In genomic region chr17:29570521-29570920, GRCh38 we compare ENCODE assay signal across 10 cellular contexts. TPM values are rescaled to one million over a fixed set of nuclear protein-coding genes. Genes with fewer than 3 reads are reported as not detected.
DNase-seq lines count a peak whose midpoint lies in the region; ATAC-seq and TF ChIP-seq lines count a peak whose summit lies in the region.
"Had no signal": no experiment of that assay in that cellular context is flagged by ENCODE, and none has a peak within 500 bp of the region (broad histone marks: within the 10 kb centered on the region; RNA-seq: fewer than 3 reads in every experiment).

No MANE protein-coding gene starts in this region.

- TSS peak; percentile 48 for BruUV-seq in Calu3 (replicated peaks; lab: Mats Ljungman, UMichigan)

- H3K27ac Mint-ChIP-seq in Calu3 (ENCODE audit: unreplicated experiment): no peak overlapping the region
- H3K27ac Mint-ChIP-seq in T-helper 17 cell: peak overlapping the region; percentile 49

- peaks cover 0 to 39% (median 18%) of the 10 kb centered on the region in 6 donors for H3K36me3 ChIP-seq in spleen

- CTCF ChIA-PET in Calu3 (lab: Charles Lee): interaction anchor here (0.9 kb wide), 1 partner anchor 361 kb away, joined by 3 read pairs; no protein-coding TSS in a partner anchor

- WGBS in spleen, 5 donors: 91 to 98% (median 94%) methylated on average over 7 of the region's 7 CpGs

- TF ChIP-seq POLR2A in spleen (IDR thresholded peaks at IDR 0.05): no peak

- H3K27ac ChIP-seq in spleen (no peak overlapping the region), foreskin keratinocyte (no peak overlapping the region)
- H3K27ac ChIP-seq: esophagus squamous epithelium had no signal

- intact Hi-C loops in Calu3 (cut with micrococcal nuclease; ENCODE audit: unreplicated experiment): no loop called here
- intact Hi-C loops in spleen (cut with DNase I; ENCODE audit: low total_unique reads): no loop called here

- H3K9me3 Mint-ChIP-seq in Calu3 (ENCODE audit: low read depth, unreplicated experiment): no peaks in the 10 kb centered on the region

- H3K36me3 Mint-ChIP-seq in Calu3 (ENCODE audit: insufficient read depth, unreplicated experiment): peaks cover 57% of the 10 kb centered on the region
- peaks cover 2% of the 10 kb centered on the region for H3K36me3 Mint-ChIP-seq in T-helper 17 cell (ENCODE audit: low read depth)

- H3K4me1 Mint-ChIP-seq in Calu3 (ENCODE audit: low read depth, unreplicated experiment) (no peaks in the 10 kb centered on the region), T-helper 17 cell (peaks cover 31% of the 10 kb centered on the region)

- H3K4me1 ChIP-seq in spleen (peaks cover 13 to 82% (median 54%) of the 10 kb centered on the region in 6 donors), foreskin keratinocyte (peaks cover 5% of the 10 kb centered on the region)

- TF ChIP-seq CTCF in Calu3 (IDR thresholded peaks at IDR 0.05; ENCODE audit: unreplicated experiment) (no peak), spleen (IDR thresholded peaks at IDR 0.05 in 8 of 11, conservative IDR thresholded peaks at IDR 0.05 in 3 of 11) (no peak), foreskin keratinocyte (conservative IDR thresholded peaks at IDR 0.05) (no peak)

- H3K27me3 ChIP-seq in spleen (replicated peaks in 1 of 7): peaks cover 0 to 3% (median 0%) of the 10 kb centered on the region in 7 donors
- no peaks in the 10 kb centered on the region for H3K27me3 ChIP-seq in foreskin keratinocyte
- H3K27me3 ChIP-seq: esophagus squamous epithelium had no signal

- H3K27me3 Mint-ChIP-seq in Calu3 (ENCODE audit: unreplicated experiment): no peaks in the 10 kb centered on the region
- H3K27me3 Mint-ChIP-seq in T-helper 17 cell: no peaks in the 10 kb centered on the region

- ATAC-seq in T-helper 17 cell (no peak), foreskin keratinocyte (no peak)

- H3K4me3 Mint-ChIP-seq in Calu3 (ENCODE audit: low read depth, unreplicated experiment) (peak overlapping the region; percentile 19), T-helper 17 cell (peak overlapping the region; percentile 66)

- DNase-seq in Calu3: no peak
- DNase-seq in T-helper 17 cell: no peak
- peak; percentile 7 for DNase-seq in globus pallidus (ENCODE audit: low spot score)
- peak; percentile 46 for DNase-seq in spleen
- DNase-seq in NCI-H1092 treated with DMSO at 0.1 percent for 48 hours (lab: John Stamatoyannopoulos, UW): no peak
- no peak for DNase-seq in SW 1271 (lab: John Stamatoyannopoulos, UW)
- DNase-seq in foreskin keratinocyte: no peak
- DNase-seq: DMS53, esophagus squamous epithelium, NCI-H2107 had no signal

- no peak overlapping the region for H3K4me3 ChIP-seq in spleen
- H3K4me3 ChIP-seq: esophagus squamous epithelium had no signal

- H3K9me3 ChIP-seq in T-helper 17 cell (ENCODE audit: control insufficient read depth, low read length, poor library complexity, severe bottlenecking) (no peaks in the 10 kb centered on the region), spleen (no peaks in the 10 kb centered on the region)
- H3K9me3 ChIP-seq: esophagus squamous epithelium had no signal

RNA-seq across cellular contexts. Expression of gene TP53I13, which starts 2.0 kb away (rescaled TPM):
- total RNA-seq in Calu3 (2022) (32.8 and 35.1 TPM in 2 replicates), T-helper 17 cell (10 to 100 TPM; 92.2 to 98.6 TPM), spleen (10 to 100 TPM; 39.5 to 74.9 (median 68.7) TPM), foreskin keratinocyte (35.1 and 38.5 TPM in 2 replicates)
- polyA plus RNA-seq in spleen (100 to 1,000 TPM; 129 to 209 (median 190) TPM), foreskin keratinocyte (43.4 and 46.5 TPM in 2 replicates)

RNA-seq across cellular contexts. Expression of gene ABHD15, which starts 3.7 kb away (rescaled TPM):
- total RNA-seq in Calu3 (2022): 12.5 and 12.9 TPM in 2 replicates
- 10 to 100 TPM; 14.2 to 15.6 TPM for total RNA-seq in T-helper 17 cell
- 10 to 100 TPM in 6 of 7 donors, 1 to 10 TPM in 1; 9.6 to 23.8 (median 15.8) TPM for total RNA-seq in spleen
- 1 to 10 TPM; 5.7 to 7.9 (median 7.5) TPM for polyA plus RNA-seq in spleen
- 7.5 and 8.9 TPM in 2 replicates for total RNA-seq in foreskin keratinocyte
- 5.5 and 6.1 TPM in 2 replicates for polyA plus RNA-seq in foreskin keratinocyte

RNA-seq across cellular contexts. Expression of gene GIT1, which starts 18.9 kb away (rescaled TPM):
- total RNA-seq in Calu3 (2022): 46.3 and 47.7 TPM in 2 replicates
- total RNA-seq in T-helper 17 cell: 10 to 100 TPM; 45.4 to 48.3 TPM
- total RNA-seq in spleen: 10 to 100 TPM; 42.6 to 64.7 (median 50.2) TPM
- polyA plus RNA-seq in spleen: 10 to 100 TPM; 20.4 to 38.1 (median 27.1) TPM
- total RNA-seq in foreskin keratinocyte: 49.9 and 57.6 TPM in 2 replicates
- polyA plus RNA-seq in foreskin keratinocyte: 41.6 and 50.5 TPM in 2 replicates

RNA-seq across cellular contexts. Expression of gene ANKRD13B, which starts 22.4 kb away (rescaled TPM):
- 8.8 TPM in 2 replicates for total RNA-seq in Calu3 (2022)
- total RNA-seq in T-helper 17 cell: 1 to 10 TPM; 5.9 to 7.9 TPM
- 1 to 10 TPM; 2.1 to 5.5 (median 2.7) TPM for total RNA-seq in spleen
- 1 to 10 TPM in 2 of 3 donors, under 1 TPM in 1; 0.85 to 2.5 (median 1.2) TPM for polyA plus RNA-seq in spleen
- 9.2 and 11.7 TPM in 2 replicates for total RNA-seq in foreskin keratinocyte
- polyA plus RNA-seq in foreskin keratinocyte: 6.6 and 7.4 TPM in 2 replicates

RNA-seq across cellular contexts. Expression of gene CORO6, which starts 52.2 kb away (rescaled TPM):
- total RNA-seq in Calu3 (2022) (0.47 and 0.49 TPM in 2 replicates), T-helper 17 cell (1 to 10 TPM; 1.7 to 2.6 TPM), spleen (1 to 10 TPM in 6 of 7 donors, under 1 TPM in 1; 0.81 to 4.8 (median 2.7) TPM), foreskin keratinocyte (23.0 and 37.6 TPM in 2 replicates)
- polyA plus RNA-seq in spleen (1 to 10 TPM; 4.0 to 5.1 (median 4.6) TPM), foreskin keratinocyte (19.3 and 33.1 TPM in 2 replicates)

Comparison
In these comparisons a context has a peak if more than half of its experiments do, and no peak if none do; other contexts are left out.
1. DNase-seq: peak in globus pallidus (single experiment) and spleen (single experiment); none in Calu3 (single experiment), T-helper 17 cell (0 of 3), NCI-H1092 treated with DMSO at 0.1 percent for 48 hours (single experiment), SW 1271 (0 of 2) and foreskin keratinocyte (0 of 2).